Comparison of ENCODE assay signal across 10 cellular contexts in genomic region chr10:80473692-80474596, GRCh38. TPM values are rescaled to one million over a fixed set of nuclear protein-coding genes. Genes with fewer than 3 reads are reported as not detected.
A peak's percentile ranks its signal among the peaks of the same experiment; 100 is the strongest.
DNase-seq lines count a peak whose midpoint lies in the region; ATAC-seq and TF ChIP-seq lines count a peak whose summit lies in the region.
"Had no signal": no experiment of that assay in that cellular context is flagged by ENCODE, and none has a peak within 500 bp of the region (broad histone marks: within the 10 kb centered on the region; RNA-seq: fewer than 3 reads in every experiment).

No MANE protein-coding gene starts in this region.

- H3K27me3 ChIP-seq in lower lobe of right lung (ENCODE audit: low read depth) (no peaks in the 10 kb centered on the region), upper lobe of left lung (no peaks in the 10 kb centered on the region), Karpas-422 (ENCODE audit: low read length) (no peaks in the 10 kb centered on the region)

- TF ChIP-seq POLR2A in upper lobe of left lung (IDR thresholded peaks at IDR 0.05) = no peak

- intact Hi-C loops in cardiac septum (cut with DNase I) = no loop called here
- intact Hi-C loops in left cardiac atrium (cut with DNase I) = no loop called here
- intact Hi-C loops in lower lobe of right lung (cut with DNase I) = no loop called here

- no peak overlapping the region for H3K9ac ChIP-seq in Karpas-422 (ENCODE audit: low read length)

- peaks cover 47% of the 10 kb centered on the region for H3K36me3 Mint-ChIP-seq in activated naive CD8-positive, alpha-beta T cell treated with anti-CD3 and anti-CD28 coated beads, Interleukin-2, amount 50 U/mL, for 24 hours (ENCODE audit: low read depth)

- H3K4me3 ChIP-seq in lower lobe of right lung = no peak overlapping the region
- H3K4me3 ChIP-seq in upper lobe of left lung = no peak overlapping the region
- no peak overlapping the region for H3K4me3 ChIP-seq in Karpas-422 (ENCODE audit: low read length)

- no peaks in the 10 kb centered on the region for H3K27me3 Mint-ChIP-seq in activated naive CD8-positive, alpha-beta T cell treated with anti-CD3 and anti-CD28 coated beads, Interleukin-2, amount 50 U/mL, for 24 hours

- H3K4me1 ChIP-seq in lower lobe of right lung = peaks cover 89% of the 10 kb centered on the region
- peaks cover 68 to 94% (median 76%) of the 10 kb centered on the region in 4 donors for H3K4me1 ChIP-seq in upper lobe of left lung
- H3K4me1 ChIP-seq in Karpas-422 (ENCODE audit: low read length) = peaks cover 26% of the 10 kb centered on the region

- H3K9me2 ChIP-seq in Karpas-422 (replicated peaks; ENCODE audit: insufficient read depth, low read length) = no peaks in the 10 kb centered on the region

- peaks cover 59% of the 10 kb centered on the region for H3K36me3 ChIP-seq in lower lobe of right lung
- peaks cover 0 to 50% (median 9%) of the 10 kb centered on the region in 4 donors for H3K36me3 ChIP-seq in upper lobe of left lung
- H3K36me3 ChIP-seq in Karpas-422 (ENCODE audit: insufficient read depth, low read length) = no peaks in the 10 kb centered on the region

- no peaks in the 10 kb centered on the region for H4K20me1 ChIP-seq in Karpas-422 (ENCODE audit: insufficient read depth, low read depth, low read length)

- ATAC-seq in left cardiac atrium = no peak
- no peak for ATAC-seq in activated naive CD8-positive, alpha-beta T cell treated with anti-CD3 and anti-CD28 coated beads, Interleukin-2, amount 50 U/mL, for 24 hours
- no peak for ATAC-seq in lower lobe of right lung
- ATAC-seq in upper lobe of left lung (ENCODE audit: low FRiP score in 2 of 2) = peak; percentile 7 to 25

- WGBS in upper lobe of left lung, 2 donors = 78 to 82% methylated on average over 7 to 8 of the region's 8 CpGs

- peak overlapping the region; percentile 51 for H3K27ac ChIP-seq in lower lobe of right lung
- peak overlapping the region; percentile 39 to 100 (median 80) for H3K27ac ChIP-seq in upper lobe of left lung
- no peak overlapping the region for H3K27ac ChIP-seq in Karpas-422 (ENCODE audit: low read length)
- H3K27ac ChIP-seq: WERI-Rb-1 had no signal

- DNase-seq in cardiac septum (ENCODE audit: low spot score) = peak; percentile 36
- no peak for DNase-seq in left cardiac atrium
- DNase-seq in activated naive CD8-positive, alpha-beta T cell treated with anti-CD3 and anti-CD28 coated beads, Interleukin-2, amount 50 U/mL, for 24 hours = no peak
- DNase-seq in lower lobe of right lung = no peak
- no peak for DNase-seq in upper lobe of left lung
- DNase-seq in Karpas-422 = no peak
- no peak for DNase-seq in NOMO-1 (lab: John Stamatoyannopoulos, UW; ENCODE audit: unreplicated experiment in 2 of 2)
- no peak for DNase-seq in NCI-H82 (lab: John Stamatoyannopoulos, UW)
- DNase-seq: Calu3 had no signal

- peak overlapping the region; percentile 95 for H3K27ac Mint-ChIP-seq in activated naive CD8-positive, alpha-beta T cell treated with anti-CD3 and anti-CD28 coated beads, Interleukin-2, amount 50 U/mL, for 24 hours

- no peaks in the 10 kb centered on the region for H3K79me2 ChIP-seq in Karpas-422 (ENCODE audit: low read length)

- no peak overlapping the region for H2AFZ ChIP-seq in Karpas-422 (ENCODE audit: low read length)

- no peak overlapping the region for H3K4me2 ChIP-seq in Karpas-422 (ENCODE audit: low read depth, low read length, poor library complexity, severe bottlenecking)

- H3K4me3 Mint-ChIP-seq in activated naive CD8-positive, alpha-beta T cell treated with anti-CD3 and anti-CD28 coated beads, Interleukin-2, amount 50 U/mL, for 24 hours = peak overlapping the region; percentile 41

- H3K4me1 Mint-ChIP-seq in activated naive CD8-positive, alpha-beta T cell treated with anti-CD3 and anti-CD28 coated beads, Interleukin-2, amount 50 U/mL, for 24 hours = peaks cover 93% of the 10 kb centered on the region

- H3K9me3 Mint-ChIP-seq in activated naive CD8-positive, alpha-beta T cell treated with anti-CD3 and anti-CD28 coated beads, Interleukin-2, amount 50 U/mL, for 24 hours = peaks cover 6% of the 10 kb centered on the region

- no peak for TF ChIP-seq EP300 in upper lobe of left lung (IDR thresholded peaks at IDR 0.05)

- no peak for TF ChIP-seq CTCF in lower lobe of right lung (IDR thresholded peaks at IDR 0.05)
- no peak for TF ChIP-seq CTCF in upper lobe of left lung (IDR thresholded peaks at IDR 0.05)

- H3K9me3 ChIP-seq in lower lobe of right lung = no peaks in the 10 kb centered on the region
- no peaks in the 10 kb centered on the region for H3K9me3 ChIP-seq in upper lobe of left lung
- no peaks in the 10 kb centered on the region for H3K9me3 ChIP-seq in Karpas-422 (ENCODE audit: low read length)

RNA-seq across cellular contexts. Expression of gene TSPAN14, which starts 19.8 kb away (rescaled TPM):
- total RNA-seq in cardiac septum = 20.1 TPM
- total RNA-seq in left cardiac atrium = 10 to 100 TPM; 44.3 to 51.0 TPM
- 169 TPM for total RNA-seq in lower lobe of right lung
- total RNA-seq in upper lobe of left lung = 100 to 1,000 TPM in 4 of 6 donors, 10 to 100 TPM in 2; 52.1 to 157 (median 111) TPM
- 3.4 TPM in 2 replicates for total RNA-seq in Karpas-422 (2014; rRNA removed; shearing (Covaris generic); ENCODE audit: low replicate concordance)

Comparison
In these comparisons a context has a peak if more than half of its experiments do, and no peak if none do; other contexts are left out.
1. ATAC-seq: peak in upper lobe of left lung (2 of 2); none in left cardiac atrium (0 of 2), activated naive CD8-positive, alpha-beta T cell treated with anti-CD3 and anti-CD28 coated beads, Interleukin-2, amount 50 U/mL, for 24 hours (single experiment) and lower lobe of right lung (0 of 2).